In the genomic region with DNA sequence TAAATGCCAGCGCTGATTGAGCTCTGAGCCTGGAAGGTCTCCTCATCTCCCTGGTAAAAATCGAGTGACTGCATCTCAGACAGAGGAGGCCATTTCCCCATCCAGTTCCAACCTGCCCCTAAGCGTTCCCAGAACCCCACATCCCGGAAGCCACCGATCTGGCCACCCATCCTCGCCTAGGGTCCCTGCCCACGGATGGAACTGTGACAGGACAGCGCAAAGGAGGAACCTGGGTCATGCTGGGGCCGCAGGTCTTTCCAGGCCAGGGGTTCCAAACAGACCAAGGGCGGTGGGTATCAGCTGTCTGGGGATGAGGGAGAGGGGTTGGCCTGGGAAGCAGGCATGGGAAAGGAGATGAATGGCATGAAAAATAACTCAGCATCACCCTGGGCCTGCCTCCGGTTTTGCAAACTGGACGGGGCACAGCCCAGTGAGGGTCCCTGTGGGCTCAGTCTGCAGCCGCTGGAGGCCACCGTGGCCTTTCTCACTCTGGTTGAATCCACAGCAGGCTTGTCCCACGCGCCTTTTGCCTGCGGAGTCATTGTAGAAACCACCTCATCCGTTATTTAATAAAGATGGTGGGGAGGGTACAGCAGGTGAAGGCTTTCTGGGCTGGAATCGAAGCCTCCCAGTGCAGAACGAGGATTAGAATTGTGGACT, we compare ENCODE assay signal across 19 cellular contexts. TPM values are rescaled to one million over a fixed set of nuclear protein-coding genes. Genes with fewer than 3 reads are reported as not detected.
DNase-seq lines count a peak whose midpoint lies in the region; ATAC-seq, FAIRE-seq and TF ChIP-seq lines count a peak whose summit lies in the region.
"Had no signal": no experiment of that assay in that cellular context is flagged by ENCODE, and none has a peak within 500 bp of the region (broad histone marks: within the 10 kb centered on the region; RNA-seq: fewer than 3 reads in every experiment).

No MANE protein-coding gene starts in this region.

- H2BK5ac ChIP-seq in H9 (ENCODE audit: insufficient read length, low read length) (no peak overlapping the region), mesendoderm (ENCODE audit: low read length) (no peak overlapping the region)

- H2BK20ac ChIP-seq in H9 (ENCODE audit: low read depth, low read length, poor library complexity, severe bottlenecking) = peak overlapping the region; percentile 46

- H2AFZ ChIP-seq in H9 (ENCODE audit: low read length) = no peak overlapping the region
- H2AFZ ChIP-seq in keratinocyte (ENCODE audit: control insufficient read depth, low read length) = peak overlapping the region; percentile 70

- peaks cover 0 to 2% of the 10 kb centered on the region in 2 experiments; a peak in 2 of 5 replicates for H3K9me3 Mint-ChIP-seq in H9
- H3K9me3 Mint-ChIP-seq: CD4-positive, CD25-positive, alpha-beta regulatory T cell had no signal

- H3K4me3 ChIP-seq in RWPE2 (ENCODE audit: severe bottlenecking) (no peak overlapping the region), keratinocyte (ENCODE audit: control insufficient read depth in 2 of 3, extremely low read depth in 1 of 3, insufficient read depth in 2 of 3, low read depth in 1 of 3, low read length in 3 of 3) (no peak overlapping the region), mesendoderm (ENCODE audit: low read length) (no peak overlapping the region), foreskin fibroblast (ENCODE audit: low read depth in 1 of 2, low read length in 2 of 2) (no peak overlapping the region)
- H3K4me3 ChIP-seq: SJSA1 had no signal

- TF ChIP-seq CTCF in H9 (conservative IDR thresholded peaks at IDR 0.05) (no peak), RWPE2 (IDR thresholded peaks at IDR 0.05; ENCODE audit: poor library complexity, severe bottlenecking) (no peak), keratinocyte (optimal IDR thresholded peaks at IDR 0.05 in 1 of 3, IDR thresholded peaks at IDR 0.05 in 1 of 3, conservative IDR thresholded peaks at IDR 0.05 in 1 of 3; ENCODE audit: extremely low read depth in 1 of 3, insufficient read depth in 2 of 3, low read length in 3 of 3) (no peak), foreskin fibroblast (IDR thresholded peaks at IDR 0.05; ENCODE audit: low read depth, low read length) (no peak)

- no peaks in the 10 kb centered on the region; a peak in 1 of 7 replicates for H3K36me3 Mint-ChIP-seq in H9 (ENCODE audit: insufficient read depth in 1 of 3, low read depth in 3 of 3)
- H3K36me3 Mint-ChIP-seq: CD4-positive, CD25-positive, alpha-beta regulatory T cell had no signal

- H3K4me2 ChIP-seq in H9 (ENCODE audit: insufficient read depth, insufficient read length, low read length) (no peak overlapping the region), keratinocyte (ENCODE audit: control insufficient read depth, extremely low read depth, insufficient read depth, low read depth, low read length) (no peak overlapping the region), mesendoderm (ENCODE audit: low read length) (no peak overlapping the region)
- H3K4me2 ChIP-seq: KMS-11 had no signal

- H3K27ac Mint-ChIP-seq in H9 = peak overlapping the region in 2 of 3 experiments; percentile 74 to 99; a peak in 3 of 7 replicates
- H3K27ac Mint-ChIP-seq: CD4-positive, CD25-positive, alpha-beta regulatory T cell had no signal

- ATAC-seq in RWPE2 (ENCODE audit: low read depth) = no peak

- peak overlapping the region; percentile 24 for H2BK12ac ChIP-seq in H9 (ENCODE audit: insufficient read length, low read depth, low read length)

- no peak overlapping the region for H3K56ac ChIP-seq in H9 (ENCODE audit: insufficient read length, low read depth, low read length)
- no peak overlapping the region for H3K56ac ChIP-seq in mesendoderm (ENCODE audit: low read length)

- H3K4me1 Mint-ChIP-seq in H9 = peaks cover 43 to 45% of the 10 kb centered on the region in 2 experiments
- H3K4me1 Mint-ChIP-seq: CD4-positive, CD25-positive, alpha-beta regulatory T cell had no signal

- DNase-seq in H9 (no peak), RWPE2 (ENCODE audit: low spot score) (no peak), keratinocyte (ENCODE audit: low read depth, low spot score) (no peak), SW480 (ENCODE audit: low spot score) (no peak), mesendoderm (no peak), foreskin fibroblast (no peak)
- DNase-seq: ACHN; CD4-positive, CD25-positive, alpha-beta regulatory T cell; COR-L47; DMS 273 treated with DMSO at 0.1 percent for 48 hours; HCEC 1CT; NCI-H1417 treated with DMSO at 0.1 percent for 48 hours; NCI-H187 treated with DMSO at 0.1 percent for 48 hours; NCI-H524 treated with DMSO at 0.1 percent for 48 hours had no signal

- peaks cover 4% of the 10 kb centered on the region for H3K27me3 Mint-ChIP-seq in H9 (ENCODE audit: low read depth)
- H3K27me3 Mint-ChIP-seq: CD4-positive, CD25-positive, alpha-beta regulatory T cell had no signal

- no peak for FAIRE-seq in keratinocyte (lab: Jason Lieb, UNC)
- FAIRE-seq: G401.6 had no signal

- H3K23ac ChIP-seq in H9 (ENCODE audit: insufficient read length, low read depth, low read length) = no peak overlapping the region
- H3K23ac ChIP-seq in mesendoderm (ENCODE audit: low read length) = no peak overlapping the region

- H4K8ac ChIP-seq in H9 (replicated peaks; ENCODE audit: insufficient read length, low read depth, low read length) (peak overlapping the region; percentile 15), mesendoderm (ENCODE audit: low read depth, low read length) (no peak overlapping the region)

- no peak overlapping the region for H2AK5ac ChIP-seq in H9 (ENCODE audit: insufficient read length, low read length)
- H2AK5ac ChIP-seq in mesendoderm (ENCODE audit: low read length) = no peak overlapping the region

- H2BK120ac ChIP-seq in H9 (ENCODE audit: low read depth, low read length, poor library complexity, severe bottlenecking) = peak overlapping the region; percentile 84
- H2BK120ac ChIP-seq in mesendoderm (ENCODE audit: low read depth, low read length) = no peak overlapping the region

- no peaks in the 10 kb centered on the region for H4K20me1 ChIP-seq in H9 (ENCODE audit: control insufficient read depth, insufficient read depth, insufficient read length)
- no peaks in the 10 kb centered on the region for H4K20me1 ChIP-seq in keratinocyte (ENCODE audit: control insufficient read depth, extremely low read depth, insufficient read depth, low read length)

- H3K4ac ChIP-seq in H9 (ENCODE audit: low read depth, low read length) (peak overlapping the region; percentile 78), mesendoderm (ENCODE audit: low read depth, low read length) (no peak overlapping the region)

- no peaks in the 10 kb centered on the region for H3K9me1 ChIP-seq in keratinocyte (ENCODE audit: control insufficient read depth, extremely low read depth, insufficient read depth, low read length)

- H3K9me3 ChIP-seq in H9 (ENCODE audit: control insufficient read depth, low read depth, low read length) (no peaks in the 10 kb centered on the region), RWPE2 (ENCODE audit: severe bottlenecking) (no peaks in the 10 kb centered on the region), keratinocyte (ENCODE audit: control insufficient read depth, low read depth, low read length) (peaks cover 3% of the 10 kb centered on the region)
- H3K9me3 ChIP-seq: SJSA1 had no signal

- peak overlapping the region; percentile 95 for H3K14ac ChIP-seq in H9 (ENCODE audit: insufficient read depth, low read length)

- H3K27ac ChIP-seq in H9 (ENCODE audit: insufficient read length, low read depth, low read length) (no peak overlapping the region), RWPE2 (ENCODE audit: poor library complexity, severe bottlenecking) (peak overlapping the region; percentile 22), keratinocyte (ENCODE audit: control insufficient read depth, insufficient read depth, low read length) (no peak overlapping the region), temporal lobe (ENCODE audit: low read depth, low read length) (peak overlapping the region; percentile 3), mesendoderm (ENCODE audit: low read depth, low read length) (no peak overlapping the region)
- H3K27ac ChIP-seq: KMS-11, SJSA1 had no signal

- peak overlapping the region; percentile 97 for H4K91ac ChIP-seq in H9 (ENCODE audit: insufficient read length, low read depth, low read length)

- no CpG with 5 or more reads among the region's 20 CpGs for WGBS in H9 (ENCODE audit: extremely low coverage, insufficient read length, low lambda C conversion rate)
- no CpG with 5 or more reads among the region's 20 CpGs for WGBS in mesendoderm (ENCODE audit: extremely low coverage, insufficient coverage, low lambda C conversion rate)

- H4K5ac ChIP-seq in H9 (ENCODE audit: insufficient read length, low read depth, low read length) = peak overlapping the region; percentile 5
- no peak overlapping the region for H4K5ac ChIP-seq in mesendoderm (ENCODE audit: low read length)

- peak overlapping the region; percentile 27 for H3T11ph ChIP-seq in H9 (ENCODE audit: low read length)

- H3K23me2 ChIP-seq in H9 (ENCODE audit: insufficient read length, low read depth, low read length, poor library complexity, severe bottlenecking) = no peaks in the 10 kb centered on the region

- H3K18ac ChIP-seq in H9 (ENCODE audit: insufficient read length, low read depth, low read length) (peak overlapping the region; percentile 97), mesendoderm (ENCODE audit: low read length) (no peak overlapping the region)

- H3K9ac ChIP-seq in H9 (ENCODE audit: extremely low read depth, insufficient read length, low read length) (no peak overlapping the region), keratinocyte (ENCODE audit: control insufficient read depth, extremely low read depth, insufficient read depth, low read length) (peak overlapping the region; percentile 46), mesendoderm (ENCODE audit: low read length) (no peak overlapping the region)
- H3K9ac ChIP-seq: KMS-11 had no signal

- H3K79me1 ChIP-seq in H9 (ENCODE audit: insufficient read depth, low read depth, low read length, poor library complexity, severe bottlenecking) = no peaks in the 10 kb centered on the region
- H3K79me1 ChIP-seq in mesendoderm (ENCODE audit: low read length) = no peaks in the 10 kb centered on the region

- H3K79me2 ChIP-seq in H9 (ENCODE audit: insufficient read depth, low read length) (no peaks in the 10 kb centered on the region), keratinocyte (ENCODE audit: control insufficient read depth, insufficient read depth, low read length) (no peaks in the 10 kb centered on the region), mesendoderm (ENCODE audit: control insufficient read depth, insufficient read depth, low read length) (no peaks in the 10 kb centered on the region)

- H2BK15ac ChIP-seq in H9 (ENCODE audit: low read depth, low read length) (no peak overlapping the region), mesendoderm (replicated peaks; ENCODE audit: low read depth) (no peak overlapping the region)

- dilution Hi-C loops in keratinocyte (cut with MboI; ENCODE audit: extremely low pct_ligation_motif_present, low sequenced_read_pairs) = no loop called here

- H3K27me3 ChIP-seq in H9 (ENCODE audit: insufficient read depth, low read length) (no peaks in the 10 kb centered on the region), RWPE2 (ENCODE audit: insufficient read depth, poor library complexity, severe bottlenecking) (no peaks in the 10 kb centered on the region), keratinocyte (ENCODE audit: control insufficient read depth, extremely low read depth, insufficient read depth, low read length) (peaks cover 11% of the 10 kb centered on the region), mesendoderm (ENCODE audit: insufficient read depth, low read length, poor library complexity) (no peaks in the 10 kb centered on the region)

- no peak overlapping the region for H3K4me3 Mint-ChIP-seq in H9
- H3K4me3 Mint-ChIP-seq: CD4-positive, CD25-positive, alpha-beta regulatory T cell had no signal

- no peaks in the 10 kb centered on the region; the same call in 1 of the 2 replicates for H3K4me1 ChIP-seq in H9 (ENCODE audit: insufficient read depth, low read length)
- H3K4me1 ChIP-seq in RWPE2 (ENCODE audit: insufficient read depth, poor library complexity, severe bottlenecking) = peaks cover 5% of the 10 kb centered on the region
- H3K4me1 ChIP-seq in keratinocyte (ENCODE audit: control insufficient read depth, extremely low read depth, insufficient read depth, low read length) = peaks cover 11% of the 10 kb centered on the region
- H3K4me1 ChIP-seq in mesendoderm (ENCODE audit: control insufficient read depth, low read depth, low read length) = no peaks in the 10 kb centered on the region
- H3K4me1 ChIP-seq: SJSA1 had no signal

- H3K36me3 ChIP-seq in RWPE2 (ENCODE audit: low read depth) = no peaks in the 10 kb centered on the region
- no peaks in the 10 kb centered on the region for H3K36me3 ChIP-seq in keratinocyte (ENCODE audit: control insufficient read depth in 2 of 2, extremely low read depth in 1 of 2, insufficient read depth in 2 of 2, low read length in 2 of 2)
- H3K36me3 ChIP-seq in mesendoderm (ENCODE audit: control insufficient read depth, insufficient read depth, low read length) = no peaks in the 10 kb centered on the region
- H3K36me3 ChIP-seq: SJSA1 had no signal

RNA-seq across cellular contexts. Expression of gene ABLIM2, which starts 49.1 kb away (rescaled TPM):
- total RNA-seq in H9 (2021) (0.90 and 1.0 TPM in 2 replicates), temporal lobe (11.6 TPM)
- polyA plus RNA-seq in keratinocyte = 0.94 to 3.0 TPM (median 1.1 TPM) in 3 replicates
- 3.8 TPM for polyA plus RNA-seq in keratinocyte (2011; ENCODE audit: low read depth)
- polyA plus RNA-seq in keratinocyte (2011; cell fraction: cytosol; rRNA removed) = 1.1 and 2.0 TPM in 2 replicates
- 1.5 and 3.6 TPM in 2 replicates for polyA plus RNA-seq in keratinocyte (2011; cell fraction: nucleus; rRNA removed)
- 1.3 and 9.7 TPM in 2 replicates for polyA plus RNA-seq in keratinocyte (2012; ENCODE audit: low replicate concordance)
- polyA minus RNA-seq in keratinocyte = 0.80 to 5.3 TPM (median 3.7 TPM) in 3 replicates
- 1.7 TPM for polyA minus RNA-seq in keratinocyte (2011; cell fraction: cytosol; rRNA and poly(A)+ RNA removed)
- 1.6 and 4.2 TPM in 2 replicates for polyA minus RNA-seq in keratinocyte (2011; cell fraction: nucleus; rRNA and poly(A)+ RNA removed)
- 0.45 TPM for polyA plus RNA-seq in mesendoderm (2013, experiment 1 of 2)
- polyA plus RNA-seq in mesendoderm (2013, experiment 2 of 2) = 0.55 TPM
- total RNA-seq: M059J had no signal

Comparison
In these comparisons a context has a peak if more than half of its experiments do, and no peak if none do; other contexts are left out.
1. H3K27ac ChIP-seq: peak in RWPE2 (single experiment) and temporal lobe (single experiment); none in H9 (single experiment), keratinocyte (single experiment) and mesendoderm (single experiment).